In the genomic region with DNA sequence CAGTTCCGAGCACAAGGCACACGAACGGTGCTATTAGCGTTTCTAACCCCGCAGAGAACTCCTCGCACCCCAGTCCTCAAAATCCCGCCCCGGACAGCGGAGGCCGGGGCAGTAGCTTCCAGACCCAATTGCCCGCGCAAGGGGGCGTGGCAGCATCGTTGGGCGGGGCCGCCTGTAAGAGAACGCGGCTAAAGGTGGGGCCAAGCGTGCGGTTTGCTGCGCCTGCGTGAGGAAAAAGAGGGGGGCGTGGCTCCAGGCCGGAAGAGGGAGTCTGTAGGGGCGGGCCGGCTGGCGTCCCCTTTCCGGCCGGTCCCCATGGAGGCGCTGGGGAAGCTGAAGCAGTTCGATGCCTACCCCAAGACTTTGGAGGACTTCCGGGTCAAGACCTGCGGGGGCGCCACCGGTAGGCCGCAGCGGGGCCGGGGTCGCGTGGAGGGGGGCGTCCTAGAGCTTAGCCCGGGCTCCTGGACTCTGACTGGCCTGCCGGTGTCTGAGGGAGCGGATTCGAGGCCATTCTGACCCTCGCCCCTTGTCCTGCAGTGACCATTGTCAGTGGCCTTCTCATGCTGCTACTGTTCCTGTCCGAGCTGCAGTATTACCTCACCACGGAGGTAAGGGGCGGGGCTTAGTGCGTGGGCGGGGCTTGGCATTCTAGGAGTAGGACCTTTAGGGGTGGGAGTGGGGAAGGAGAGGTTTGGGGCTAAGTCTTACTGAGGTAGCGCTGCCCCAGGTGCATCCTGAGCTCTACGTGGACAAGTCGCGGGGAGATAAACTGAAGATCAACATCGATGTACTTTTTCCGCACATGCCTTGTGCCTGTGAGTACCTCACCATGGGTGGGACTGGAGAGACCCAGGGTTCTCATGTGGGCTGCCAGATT, we compare ENCODE assay signal across 1 cellular context.
TF ChIP-seq lines count a peak whose summit lies in the region.

A gene (plus strand): TSS at position 296 of the 880 bp plus-strand sequence. CDS start 20 bp downstream, at position 316.

TF ChIP-seq in HepG2, 621 proteins besides CTCF, POLR2A, EP300 and RAD21 (continued from another document and continues in another):
- TF ChIP-seq, protein P1, sequence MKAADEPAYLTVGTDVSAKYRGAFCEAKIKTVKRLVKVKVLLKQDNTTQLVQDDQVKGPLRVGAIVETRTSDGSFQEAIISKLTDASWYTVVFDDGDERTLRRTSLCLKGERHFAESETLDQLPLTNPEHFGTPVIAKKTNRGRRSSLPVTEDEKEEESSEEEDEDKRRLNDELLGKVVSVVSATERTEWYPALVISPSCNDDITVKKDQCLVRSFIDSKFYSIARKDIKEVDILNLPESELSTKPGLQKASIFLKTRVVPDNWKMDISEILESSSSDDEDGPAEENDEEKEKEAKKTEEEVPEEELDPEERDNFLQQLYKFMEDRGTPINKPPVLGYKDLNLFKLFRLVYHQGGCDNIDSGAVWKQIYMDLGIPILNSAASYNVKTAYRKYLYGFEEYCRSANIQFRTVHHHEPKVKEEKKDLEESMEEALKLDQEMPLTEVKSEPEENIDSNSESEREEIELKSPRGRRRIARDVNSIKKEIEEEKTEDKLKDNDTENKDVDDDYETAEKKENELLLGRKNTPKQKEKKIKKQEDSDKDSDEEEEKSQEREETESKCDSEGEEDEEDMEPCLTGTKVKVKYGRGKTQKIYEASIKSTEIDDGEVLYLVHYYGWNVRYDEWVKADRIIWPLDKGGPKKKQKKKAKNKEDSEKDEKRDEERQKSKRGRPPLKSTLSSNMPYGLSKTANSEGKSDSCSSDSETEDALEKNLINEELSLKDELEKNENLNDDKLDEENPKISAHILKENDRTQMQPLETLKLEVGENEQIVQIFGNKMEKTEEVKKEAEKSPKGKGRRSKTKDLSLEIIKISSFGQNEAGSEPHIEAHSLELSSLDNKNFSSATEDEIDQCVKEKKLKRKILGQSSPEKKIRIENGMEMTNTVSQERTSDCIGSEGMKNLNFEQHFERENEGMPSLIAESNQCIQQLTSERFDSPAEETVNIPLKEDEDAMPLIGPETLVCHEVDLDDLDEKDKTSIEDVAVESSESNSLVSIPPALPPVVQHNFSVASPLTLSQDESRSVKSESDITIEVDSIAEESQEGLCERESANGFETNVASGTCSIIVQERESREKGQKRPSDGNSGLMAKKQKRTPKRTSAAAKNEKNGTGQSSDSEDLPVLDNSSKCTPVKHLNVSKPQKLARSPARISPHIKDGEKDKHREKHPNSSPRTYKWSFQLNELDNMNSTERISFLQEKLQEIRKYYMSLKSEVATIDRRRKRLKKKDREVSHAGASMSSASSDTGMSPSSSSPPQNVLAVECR (CRISPR knock-in tag; IDR thresholded peaks at IDR 0.05; ENCODE audit: borderline replicate concordance) = peak; percentile 99
- no peak for TF ChIP-seq MATR3 (CRISPR knock-in tag; IDR thresholded peaks at IDR 0.05)
- TF ChIP-seq, protein P2, sequence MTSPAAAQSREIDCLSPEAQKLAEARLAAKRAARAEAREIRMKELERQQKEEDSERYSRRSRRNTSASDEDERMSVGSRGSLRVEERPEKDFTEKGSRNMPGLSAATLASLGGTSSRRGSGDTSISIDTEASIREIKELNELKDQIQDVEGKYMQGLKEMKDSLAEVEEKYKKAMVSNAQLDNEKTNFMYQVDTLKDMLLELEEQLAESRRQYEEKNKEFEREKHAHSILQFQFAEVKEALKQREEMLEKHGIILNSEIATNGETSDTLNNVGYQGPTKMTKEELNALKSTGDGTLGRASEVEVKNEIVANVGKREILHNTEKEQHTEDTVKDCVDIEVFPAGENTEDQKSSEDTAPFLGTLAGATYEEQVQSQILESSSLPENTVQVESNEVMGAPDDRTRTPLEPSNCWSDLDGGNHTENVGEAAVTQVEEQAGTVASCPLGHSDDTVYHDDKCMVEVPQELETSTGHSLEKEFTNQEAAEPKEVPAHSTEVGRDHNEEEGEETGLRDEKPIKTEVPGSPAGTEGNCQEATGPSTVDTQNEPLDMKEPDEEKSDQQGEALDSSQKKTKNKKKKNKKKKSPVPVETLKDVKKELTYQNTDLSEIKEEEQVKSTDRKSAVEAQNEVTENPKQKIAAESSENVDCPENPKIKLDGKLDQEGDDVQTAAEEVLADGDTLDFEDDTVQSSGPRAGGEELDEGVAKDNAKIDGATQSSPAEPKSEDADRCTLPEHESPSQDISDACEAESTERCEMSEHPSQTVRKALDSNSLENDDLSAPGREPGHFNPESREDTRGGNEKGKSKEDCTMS (CRISPR knock-in tag; conservative IDR thresholded peaks at IDR 0.05) = no peak
- TF ChIP-seq TOE1 (CRISPR knock-in tag; IDR thresholded peaks at IDR 0.05) = no peak; the same call in 1 of the 2 replicates
- TF ChIP-seq, protein P3, sequence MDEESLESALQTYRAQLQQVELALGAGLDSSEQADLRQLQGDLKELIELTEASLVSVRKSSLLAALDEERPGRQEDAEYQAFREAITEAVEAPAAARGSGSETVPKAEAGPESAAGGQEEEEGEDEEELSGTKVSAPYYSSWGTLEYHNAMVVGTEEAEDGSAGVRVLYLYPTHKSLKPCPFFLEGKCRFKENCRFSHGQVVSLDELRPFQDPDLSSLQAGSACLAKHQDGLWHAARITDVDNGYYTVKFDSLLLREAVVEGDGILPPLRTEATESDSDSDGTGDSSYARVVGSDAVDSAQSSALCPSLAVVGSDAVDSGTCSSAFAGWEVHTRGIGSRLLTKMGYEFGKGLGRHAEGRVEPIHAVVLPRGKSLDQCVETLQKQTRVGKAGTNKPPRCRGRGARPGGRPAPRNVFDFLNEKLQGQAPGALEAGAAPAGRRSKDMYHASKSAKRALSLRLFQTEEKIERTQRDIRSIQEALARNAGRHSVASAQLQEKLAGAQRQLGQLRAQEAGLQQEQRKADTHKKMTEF (CRISPR knock-in tag; IDR thresholded peaks at IDR 0.05) = peak; percentile 92; the same call in 1 of the 2 replicates
- TF ChIP-seq SNAI1 (CRISPR knock-in tag; IDR thresholded peaks at IDR 0.05; ENCODE audit: borderline replicate concordance) = no peak
- peak; percentile 39; the same call in 1 of the 2 replicates for TF ChIP-seq BHLHE40 (IDR thresholded peaks at IDR 0.05; ENCODE audit: low read length)
- TF ChIP-seq GTF2F1 (IDR thresholded peaks at IDR 0.05; ENCODE audit: low read length) = no peak; the same call in 1 of the 2 replicates
- TF ChIP-seq, protein P4, sequence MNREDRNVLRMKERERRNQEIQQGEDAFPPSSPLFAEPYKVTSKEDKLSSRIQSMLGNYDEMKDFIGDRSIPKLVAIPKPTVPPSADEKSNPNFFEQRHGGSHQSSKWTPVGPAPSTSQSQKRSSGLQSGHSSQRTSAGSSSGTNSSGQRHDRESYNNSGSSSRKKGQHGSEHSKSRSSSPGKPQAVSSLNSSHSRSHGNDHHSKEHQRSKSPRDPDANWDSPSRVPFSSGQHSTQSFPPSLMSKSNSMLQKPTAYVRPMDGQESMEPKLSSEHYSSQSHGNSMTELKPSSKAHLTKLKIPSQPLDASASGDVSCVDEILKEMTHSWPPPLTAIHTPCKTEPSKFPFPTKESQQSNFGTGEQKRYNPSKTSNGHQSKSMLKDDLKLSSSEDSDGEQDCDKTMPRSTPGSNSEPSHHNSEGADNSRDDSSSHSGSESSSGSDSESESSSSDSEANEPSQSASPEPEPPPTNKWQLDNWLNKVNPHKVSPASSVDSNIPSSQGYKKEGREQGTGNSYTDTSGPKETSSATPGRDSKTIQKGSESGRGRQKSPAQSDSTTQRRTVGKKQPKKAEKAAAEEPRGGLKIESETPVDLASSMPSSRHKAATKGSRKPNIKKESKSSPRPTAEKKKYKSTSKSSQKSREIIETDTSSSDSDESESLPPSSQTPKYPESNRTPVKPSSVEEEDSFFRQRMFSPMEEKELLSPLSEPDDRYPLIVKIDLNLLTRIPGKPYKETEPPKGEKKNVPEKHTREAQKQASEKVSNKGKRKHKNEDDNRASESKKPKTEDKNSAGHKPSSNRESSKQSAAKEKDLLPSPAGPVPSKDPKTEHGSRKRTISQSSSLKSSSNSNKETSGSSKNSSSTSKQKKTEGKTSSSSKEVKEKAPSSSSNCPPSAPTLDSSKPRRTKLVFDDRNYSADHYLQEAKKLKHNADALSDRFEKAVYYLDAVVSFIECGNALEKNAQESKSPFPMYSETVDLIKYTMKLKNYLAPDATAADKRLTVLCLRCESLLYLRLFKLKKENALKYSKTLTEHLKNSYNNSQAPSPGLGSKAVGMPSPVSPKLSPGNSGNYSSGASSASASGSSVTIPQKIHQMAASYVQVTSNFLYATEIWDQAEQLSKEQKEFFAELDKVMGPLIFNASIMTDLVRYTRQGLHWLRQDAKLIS (CRISPR knock-in tag; IDR thresholded peaks at IDR 0.05) = no peak; the same call in 1 of the 2 replicates
- TF ChIP-seq THYN1 (CRISPR knock-in tag; IDR thresholded peaks at IDR 0.05; ENCODE audit: borderline replicate concordance, low read depth) = peak; percentile 89; the same call in 1 of the 2 replicates
- TF ChIP-seq, protein P5, sequence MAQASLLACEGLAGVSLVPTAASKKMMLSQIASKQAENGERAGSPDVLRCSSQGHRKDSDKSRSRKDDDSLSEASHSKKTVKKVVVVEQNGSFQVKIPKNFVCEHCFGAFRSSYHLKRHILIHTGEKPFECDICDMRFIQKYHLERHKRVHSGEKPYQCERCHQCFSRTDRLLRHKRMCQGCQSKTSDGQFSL (CRISPR knock-in tag; IDR thresholded peaks at IDR 0.05) = no peak
- TF ChIP-seq, protein P6, sequence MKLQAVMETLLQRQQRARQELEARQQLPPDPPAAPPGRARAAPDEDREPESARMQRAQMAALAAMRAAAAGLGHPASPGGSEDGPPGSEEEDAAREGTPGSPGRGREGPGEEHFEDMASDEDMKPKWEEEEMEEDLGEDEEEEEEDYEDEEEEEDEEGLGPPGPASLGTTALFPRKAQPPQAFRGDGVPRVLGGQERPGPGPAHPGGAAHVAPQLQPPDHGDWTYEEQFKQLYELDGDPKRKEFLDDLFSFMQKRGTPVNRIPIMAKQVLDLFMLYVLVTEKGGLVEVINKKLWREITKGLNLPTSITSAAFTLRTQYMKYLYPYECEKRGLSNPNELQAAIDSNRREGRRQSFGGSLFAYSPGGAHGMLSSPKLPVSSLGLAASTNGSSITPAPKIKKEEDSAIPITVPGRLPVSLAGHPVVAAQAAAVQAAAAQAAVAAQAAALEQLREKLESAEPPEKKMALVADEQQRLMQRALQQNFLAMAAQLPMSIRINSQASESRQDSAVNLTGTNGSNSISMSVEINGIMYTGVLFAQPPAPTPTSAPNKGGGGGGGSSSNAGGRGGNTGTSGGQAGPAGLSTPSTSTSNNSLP (IDR thresholded peaks at IDR 0.05; ENCODE audit: low read depth, low read length) = peak; percentile 3; the same call in 1 of the 2 replicates
- TF ChIP-seq FOXK1 (CRISPR knock-in tag; IDR thresholded peaks at IDR 0.05; ENCODE audit: borderline replicate concordance, low read depth) = peak; percentile 78; the same call in 1 of the 2 replicates
- TF ChIP-seq REL (CRISPR knock-in tag; conservative IDR thresholded peaks at IDR 0.05) = 0 out of 2 replicates have a peak, but pooled peaks have one; percentile 73
- TF ChIP-seq YEATS2 (CRISPR knock-in tag; IDR thresholded peaks at IDR 0.05; ENCODE audit: borderline replicate concordance) = peak; percentile 94
- peak; percentile 7; the same call in 1 of the 2 replicates for TF ChIP-seq ZNF331 (CRISPR knock-in tag; IDR thresholded peaks at IDR 0.05)
- TF ChIP-seq KDM5B (CRISPR knock-in tag; IDR thresholded peaks at IDR 0.05; ENCODE audit: borderline replicate concordance) = peak; percentile 96; the same call in 1 of the 2 replicates
- no peak for TF ChIP-seq ZNF530 (CRISPR knock-in tag; IDR thresholded peaks at IDR 0.05; ENCODE audit: low read depth)
- peak; percentile 75 for TF ChIP-seq ZNF205 (CRISPR knock-in tag; IDR thresholded peaks at IDR 0.05)
- no peak for TF ChIP-seq TCF12 (IDR thresholded peaks at IDR 0.05)
- TF ChIP-seq TCF12 (CRISPR knock-in tag; IDR thresholded peaks at IDR 0.05) = no peak
- TF ChIP-seq, protein P7, sequence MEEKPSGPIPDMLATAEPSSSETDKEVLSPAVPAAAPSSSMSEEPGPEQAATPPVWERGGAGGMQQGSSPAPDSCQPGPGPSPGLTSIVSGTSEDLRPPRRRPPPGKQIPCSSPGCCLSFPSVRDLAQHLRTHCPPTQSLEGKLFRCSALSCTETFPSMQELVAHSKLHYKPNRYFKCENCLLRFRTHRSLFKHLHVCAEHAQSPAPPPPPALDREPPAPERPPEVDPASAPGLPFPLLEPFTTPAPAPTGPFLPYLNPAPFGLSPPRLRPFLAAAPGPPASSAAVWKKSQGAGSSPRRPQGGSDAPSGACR (CRISPR knock-in tag; IDR thresholded peaks at IDR 0.05) = peak; percentile 96
- no peak for TF ChIP-seq DNMT3B (CRISPR knock-in tag; conservative IDR thresholded peaks at IDR 0.05)
- TF ChIP-seq SIX4 (CRISPR knock-in tag; IDR thresholded peaks at IDR 0.05) = peak; percentile 76
